1 cellular context compared by ENCODE assay signal in the genomic region with DNA sequence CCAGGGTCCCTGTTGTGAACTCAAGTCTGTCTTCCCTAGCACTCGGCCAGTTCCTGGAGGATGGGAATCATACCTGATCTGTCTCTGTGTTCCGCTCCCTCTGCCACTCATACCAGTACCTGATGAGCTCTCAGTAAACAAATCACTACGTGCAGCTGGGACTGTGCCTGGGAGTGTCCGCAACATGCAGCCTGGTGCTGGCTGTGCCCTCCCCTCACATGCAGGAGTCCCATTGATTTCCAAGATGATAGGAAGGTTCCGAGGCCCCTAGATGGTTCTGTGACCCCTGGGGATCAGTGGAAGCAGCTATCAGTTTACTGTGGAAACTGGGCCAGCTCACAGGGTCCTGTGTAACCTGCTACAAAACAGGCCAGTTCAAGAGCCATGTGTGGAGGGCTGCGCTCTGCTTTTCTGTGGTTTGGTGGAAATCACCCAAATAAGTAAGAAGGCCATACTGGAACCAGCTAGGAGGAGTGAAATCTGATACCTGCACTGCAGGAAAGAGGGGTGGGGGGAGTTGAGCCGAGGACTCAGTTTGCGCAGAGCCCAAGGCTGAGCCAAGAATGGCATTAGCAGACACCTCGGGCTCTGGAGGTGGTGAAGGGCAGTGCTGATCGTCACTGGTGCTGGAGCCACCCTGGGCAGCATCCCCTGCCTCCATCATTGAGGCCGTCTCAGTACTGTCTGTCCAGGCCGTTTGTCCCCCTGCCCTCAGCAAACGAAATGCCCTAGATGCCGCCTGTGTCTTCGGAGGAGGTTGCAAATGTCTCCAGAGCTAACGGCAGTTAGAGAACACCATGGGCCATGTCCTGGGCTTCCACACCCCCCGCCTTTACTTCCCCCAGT.
TF ChIP-seq lines count a peak whose summit lies in the region.

No MANE protein-coding gene starts in this region.

TF ChIP-seq in GM23338, 12 proteins besides CTCF, POLR2A, EP300 and RAD21 (continued from another document):
- TF ChIP-seq POLR2AphosphoS5 (IDR thresholded peaks at IDR 0.05; ENCODE audit: low read depth) (no peak), STAT1 (IDR thresholded peaks at IDR 0.05; ENCODE audit: unreplicated experiment) (no peak), ZNF331 (CRISPR knock-in tag; IDR thresholded peaks at IDR 0.05; ENCODE audit: low read depth) (no peak), JUNB (IDR thresholded peaks at IDR 0.05; ENCODE audit: unreplicated experiment) (no peak), ZNF114 (CRISPR knock-in tag; IDR thresholded peaks at IDR 0.05) (no peak), CREB1 (CRISPR knock-in tag; IDR thresholded peaks at IDR 0.05; ENCODE audit: low read depth) (no peak)
- TF ChIP-seq, protein P1, sequence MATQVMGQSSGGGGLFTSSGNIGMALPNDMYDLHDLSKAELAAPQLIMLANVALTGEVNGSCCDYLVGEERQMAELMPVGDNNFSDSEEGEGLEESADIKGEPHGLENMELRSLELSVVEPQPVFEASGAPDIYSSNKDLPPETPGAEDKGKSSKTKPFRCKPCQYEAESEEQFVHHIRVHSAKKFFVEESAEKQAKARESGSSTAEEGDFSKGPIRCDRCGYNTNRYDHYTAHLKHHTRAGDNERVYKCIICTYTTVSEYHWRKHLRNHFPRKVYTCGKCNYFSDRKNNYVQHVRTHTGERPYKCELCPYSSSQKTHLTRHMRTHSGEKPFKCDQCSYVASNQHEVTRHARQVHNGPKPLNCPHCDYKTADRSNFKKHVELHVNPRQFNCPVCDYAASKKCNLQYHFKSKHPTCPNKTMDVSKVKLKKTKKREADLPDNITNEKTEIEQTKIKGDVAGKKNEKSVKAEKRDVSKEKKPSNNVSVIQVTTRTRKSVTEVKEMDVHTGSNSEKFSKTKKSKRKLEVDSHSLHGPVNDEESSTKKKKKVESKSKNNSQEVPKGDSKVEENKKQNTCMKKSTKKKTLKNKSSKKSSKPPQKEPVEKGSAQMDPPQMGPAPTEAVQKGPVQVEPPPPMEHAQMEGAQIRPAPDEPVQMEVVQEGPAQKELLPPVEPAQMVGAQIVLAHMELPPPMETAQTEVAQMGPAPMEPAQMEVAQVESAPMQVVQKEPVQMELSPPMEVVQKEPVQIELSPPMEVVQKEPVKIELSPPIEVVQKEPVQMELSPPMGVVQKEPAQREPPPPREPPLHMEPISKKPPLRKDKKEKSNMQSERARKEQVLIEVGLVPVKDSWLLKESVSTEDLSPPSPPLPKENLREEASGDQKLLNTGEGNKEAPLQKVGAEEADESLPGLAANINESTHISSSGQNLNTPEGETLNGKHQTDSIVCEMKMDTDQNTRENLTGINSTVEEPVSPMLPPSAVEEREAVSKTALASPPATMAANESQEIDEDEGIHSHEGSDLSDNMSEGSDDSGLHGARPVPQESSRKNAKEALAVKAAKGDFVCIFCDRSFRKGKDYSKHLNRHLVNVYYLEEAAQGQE (IDR thresholded peaks at IDR 0.05; ENCODE audit: unreplicated experiment), result no peak
- TF ChIP-seq, protein P2, sequence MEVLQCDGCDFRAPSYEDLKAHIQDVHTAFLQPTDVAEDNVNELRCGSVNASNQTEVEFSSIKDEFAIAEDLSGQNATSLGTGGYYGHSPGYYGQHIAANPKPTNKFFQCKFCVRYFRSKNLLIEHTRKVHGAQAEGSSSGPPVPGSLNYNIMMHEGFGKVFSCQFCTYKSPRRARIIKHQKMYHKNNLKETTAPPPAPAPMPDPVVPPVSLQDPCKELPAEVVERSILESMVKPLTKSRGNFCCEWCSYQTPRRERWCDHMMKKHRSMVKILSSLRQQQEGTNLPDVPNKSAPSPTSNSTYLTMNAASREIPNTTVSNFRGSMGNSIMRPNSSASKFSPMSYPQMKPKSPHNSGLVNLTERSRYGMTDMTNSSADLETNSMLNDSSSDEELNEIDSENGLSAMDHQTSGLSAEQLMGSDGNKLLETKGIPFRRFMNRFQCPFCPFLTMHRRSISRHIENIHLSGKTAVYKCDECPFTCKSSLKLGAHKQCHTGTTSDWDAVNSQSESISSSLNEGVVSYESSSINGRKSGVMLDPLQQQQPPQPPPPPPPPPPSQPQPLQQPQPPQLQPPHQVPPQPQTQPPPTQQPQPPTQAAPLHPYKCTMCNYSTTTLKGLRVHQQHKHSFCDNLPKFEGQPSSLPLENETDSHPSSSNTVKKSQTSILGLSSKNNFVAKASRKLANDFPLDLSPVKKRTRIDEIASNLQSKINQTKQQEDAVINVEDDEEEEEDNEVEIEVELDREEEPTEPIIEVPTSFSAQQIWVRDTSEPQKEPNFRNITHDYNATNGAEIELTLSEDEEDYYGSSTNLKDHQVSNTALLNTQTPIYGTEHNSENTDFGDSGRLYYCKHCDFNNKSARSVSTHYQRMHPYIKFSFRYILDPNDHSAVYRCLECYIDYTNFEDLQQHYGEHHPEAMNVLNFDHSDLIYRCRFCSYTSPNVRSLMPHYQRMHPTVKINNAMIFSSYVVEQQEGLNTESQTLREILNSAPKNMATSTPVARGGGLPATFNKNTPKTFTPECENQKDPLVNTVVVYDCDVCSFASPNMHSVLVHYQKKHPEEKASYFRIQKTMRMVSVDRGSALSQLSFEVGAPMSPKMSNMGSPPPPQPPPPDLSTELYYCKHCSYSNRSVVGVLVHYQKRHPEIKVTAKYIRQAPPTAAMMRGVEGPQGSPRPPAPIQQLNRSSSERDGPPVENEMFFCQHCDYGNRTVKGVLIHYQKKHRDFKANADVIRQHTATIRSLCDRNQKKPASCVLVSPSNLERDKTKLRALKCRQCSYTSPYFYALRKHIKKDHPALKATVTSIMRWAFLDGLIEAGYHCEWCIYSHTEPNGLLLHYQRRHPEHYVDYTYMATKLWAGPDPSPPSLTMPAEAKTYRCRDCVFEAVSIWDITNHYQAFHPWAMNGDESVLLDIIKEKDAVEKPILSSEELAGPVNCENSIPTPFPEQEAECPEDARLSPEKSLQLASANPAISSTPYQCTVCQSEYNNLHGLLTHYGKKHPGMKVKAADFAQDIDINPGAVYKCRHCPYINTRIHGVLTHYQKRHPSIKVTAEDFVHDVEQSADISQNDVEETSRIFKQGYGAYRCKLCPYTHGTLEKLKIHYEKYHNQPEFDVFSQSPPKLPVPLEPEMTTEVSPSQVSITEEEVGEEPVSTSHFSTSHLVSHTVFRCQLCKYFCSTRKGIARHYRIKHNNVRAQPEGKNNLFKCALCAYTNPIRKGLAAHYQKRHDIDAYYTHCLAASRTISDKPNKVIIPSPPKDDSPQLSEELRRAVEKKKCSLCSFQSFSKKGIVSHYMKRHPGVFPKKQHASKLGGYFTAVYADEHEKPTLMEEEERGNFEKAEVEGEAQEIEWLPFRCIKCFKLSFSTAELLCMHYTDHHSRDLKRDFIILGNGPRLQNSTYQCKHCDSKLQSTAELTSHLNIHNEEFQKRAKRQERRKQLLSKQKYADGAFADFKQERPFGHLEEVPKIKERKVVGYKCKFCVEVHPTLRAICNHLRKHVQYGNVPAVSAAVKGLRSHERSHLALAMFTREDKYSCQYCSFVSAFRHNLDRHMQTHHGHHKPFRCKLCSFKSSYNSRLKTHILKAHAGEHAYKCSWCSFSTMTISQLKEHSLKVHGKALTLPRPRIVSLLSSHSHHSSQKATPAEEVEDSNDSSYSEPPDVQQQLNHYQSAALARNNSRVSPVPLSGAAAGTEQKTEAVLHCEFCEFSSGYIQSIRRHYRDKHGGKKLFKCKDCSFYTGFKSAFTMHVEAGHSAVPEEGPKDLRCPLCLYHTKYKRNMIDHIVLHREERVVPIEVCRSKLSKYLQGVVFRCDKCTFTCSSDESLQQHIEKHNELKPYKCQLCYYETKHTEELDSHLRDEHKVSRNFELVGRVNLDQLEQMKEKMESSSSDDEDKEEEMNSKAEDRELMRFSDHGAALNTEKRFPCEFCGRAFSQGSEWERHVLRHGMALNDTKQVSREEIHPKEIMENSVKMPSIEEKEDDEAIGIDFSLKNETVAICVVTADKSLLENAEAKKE (CRISPR knock-in tag; IDR thresholded peaks at IDR 0.05), result no peak
